Comparison of ENCODE assay signal across 25 cellular contexts in the genomic region with DNA sequence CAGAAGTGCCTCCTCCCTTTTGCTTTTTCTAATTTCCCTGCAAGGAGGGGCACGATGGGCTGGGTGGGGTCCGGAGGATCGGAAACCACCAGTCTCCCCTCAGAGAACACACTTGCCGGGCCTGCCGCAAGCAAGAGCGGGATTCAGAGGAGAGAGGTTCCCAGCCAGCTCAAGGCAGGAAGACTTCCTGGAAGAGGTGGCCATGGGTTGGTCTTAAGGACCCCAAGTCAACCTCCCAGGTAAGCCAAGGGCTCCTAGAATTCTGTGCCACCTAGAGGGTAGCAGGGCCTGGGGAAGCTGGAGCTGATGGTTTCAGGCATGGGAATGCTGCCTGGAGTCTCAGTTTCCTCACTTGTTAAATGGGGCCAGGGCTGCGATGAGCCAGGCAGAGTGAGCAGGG. TPM values are rescaled to one million over a fixed set of nuclear protein-coding genes. Genes with fewer than 3 reads are reported as not detected.
DNase-seq lines count a peak whose midpoint lies in the region; ATAC-seq, FAIRE-seq and TF ChIP-seq lines count a peak whose summit lies in the region.
"Had no signal": no experiment of that assay in that cellular context is flagged by ENCODE, and none has a peak within 500 bp of the region (broad histone marks: within the 10 kb centered on the region; RNA-seq: fewer than 3 reads in every experiment).

No MANE protein-coding gene starts in this region.

- no peak overlapping the region for H4K8ac ChIP-seq in neuronal stem cell (ENCODE audit: low read depth, low read length)

- CTCF ChIA-PET in K562 (lab: Yijun Ruan, JAX; ENCODE audit: low intra/inter-chr PET ratio) = no interaction called here

- no peaks in the 10 kb centered on the region for H3K79me2 ChIP-seq in K562 (ENCODE audit: control insufficient read depth, insufficient read depth, low read length)

- DNase-seq in GM13977 (ENCODE audit: low spot score) = peak; percentile 0
- DNase-seq in NT2/D1 (ENCODE audit: low read depth, low spot score) = no peak
- peak in 2 of 4 experiments; percentile 1 to 2 for DNase-seq in K562 (ENCODE audit: extremely low read depth in 1 of 4, low spot score in 3 of 4)
- DNase-seq in neuronal stem cell (ENCODE audit: low spot score) = no peak
- no peak for DNase-seq in amygdala (lab: John Stamatoyannopoulos, UW)
- no peak for DNase-seq in KBM-7
- DNase-seq in NCI-H524 (lab: John Stamatoyannopoulos, UW) = no peak
- no peak for DNase-seq in activated T-helper 1 cell treated with anti-CD3 and anti-CD28 coated beads, Interleukin-12 subunit alpha, Interleukin-12 subunit beta, Interleukin-2, Interleukin-4 antibody, amounts not matched to agents 30 ng/mL and 10 ng/mL and 1 ng/mL, durations not matched to agents 14 hours and 24 hours and 36 hours (ENCODE audit: low spot score)
- DNase-seq: 8988T; AML-193; Caco-2; Calu3; CD4-positive, alpha-beta T cell; CD8-positive, alpha-beta T cell; DMS79 treated with DMSO at 0.1 percent for 48 hours; GF-D8 had no signal

- POLR2A ChIA-PET in K562 (lab: Yijun Ruan, JAX) = no interaction called here

- H3K9me3 ChIP-seq in NT2/D1 (ENCODE audit: insufficient read depth, low read length) (no peaks in the 10 kb centered on the region), K562 (replicated peaks; ENCODE audit: control insufficient read depth, insufficient read depth, low read depth, low read length) (no peaks in the 10 kb centered on the region), neuronal stem cell (replicated peaks in 1 of 2; ENCODE audit: control insufficient read depth in 2 of 2, insufficient read depth in 1 of 2, low read depth in 1 of 2, low read length in 2 of 2) (no peaks in the 10 kb centered on the region)
- H3K9me3 ChIP-seq: BLaER1 treated with 17β-estradiol and CSF1 and Interleukin-3, amounts not matched to agents 10 nM and 100 nM; Caco-2 had no signal

- in situ Hi-C loops in GM13977 (cut with MboI; ENCODE audit: low pct_unique_long_range_greater_than_20kb, low sequenced_read_pairs, unreplicated experiment) = no loop called here
- in situ Hi-C loops in K562 (cut with MboI) = no loop called here
- in situ Hi-C loops in KBM-7 (cut with MboI; ENCODE audit: low pct_unique_long_range_greater_than_20kb, low sequenced_read_pairs) = no loop called here

- H3K4me1 ChIP-seq in NT2/D1 (ENCODE audit: insufficient read depth, insufficient read length) = peaks cover 13% of the 10 kb centered on the region
- H3K4me1 ChIP-seq in K562 (replicated peaks in 1 of 2; ENCODE audit: control insufficient read depth in 2 of 2, insufficient read depth in 2 of 2, low read length in 2 of 2) = peaks cover 10 to 25% of the 10 kb centered on the region in 2 experiments; a peak in 3 of 5 replicates
- H3K4me1 ChIP-seq in neuronal stem cell (ENCODE audit: control insufficient read depth in 2 of 2, insufficient read depth in 1 of 2, low read depth in 1 of 2, low read length in 2 of 2) = peaks cover 0 to 2% of the 10 kb centered on the region in 2 donors
- H3K4me1 ChIP-seq: Caco-2 had no signal

- peak overlapping the region; percentile 67 for H2BK15ac ChIP-seq in neuronal stem cell (ENCODE audit: low read length)

- peak overlapping the region; percentile 59 for H2AK5ac ChIP-seq in neuronal stem cell (ENCODE audit: low read depth, low read length)

- no peak overlapping the region for H3K4me2 ChIP-seq in K562 (ENCODE audit: insufficient read depth, low read length)
- no peak overlapping the region for H3K4me2 ChIP-seq in neuronal stem cell (ENCODE audit: insufficient read depth, low read length, poor library complexity, severe bottlenecking)
- H3K4me2 ChIP-seq: BLaER1 treated with 17β-estradiol and CSF1 and Interleukin-3, amounts not matched to agents 10 nM and 100 nM had no signal

- no peak overlapping the region for H3K27ac ChIP-seq in K562 (ENCODE audit: extremely low read depth, low read depth, low read length)
- H3K27ac ChIP-seq in neuronal stem cell (replicated peaks; ENCODE audit: low read length) = no peak overlapping the region
- H3K27ac ChIP-seq: C4-2B had no signal

- WGBS in K562 (ENCODE audit: insufficient coverage, low coverage, missing lambda C conversion rate) = 58% methylated on average over 7 of the region's 7 CpGs
- WGBS in neuronal stem cell (ENCODE audit: extremely low coverage in 2 of 2, insufficient read length in 2 of 2, insufficient replicate concordance in 1 of 2), 2 donors = no CpG with 5 or more reads among the region's 7 CpGs

- H3K4me3 ChIP-seq in NT2/D1 (ENCODE audit: insufficient read length, low read depth) = no peak overlapping the region
- H3K4me3 ChIP-seq in K562 = no peak overlapping the region
- H3K4me3 ChIP-seq in neuronal stem cell (ENCODE audit: low read length in 2 of 2) = no peak overlapping the region
- H3K4me3 ChIP-seq: BLaER1 treated with 17β-estradiol and CSF1 and Interleukin-3, amounts not matched to agents 10 nM and 100 nM; GM12878 had no signal

- no peaks in the 10 kb centered on the region for H3K27me3 Mint-ChIP-seq in activated T-helper 1 cell treated with anti-CD3 and anti-CD28 coated beads, Interleukin-12 subunit alpha, Interleukin-12 subunit beta, Interleukin-2, Interleukin-4 antibody, amounts not matched to agents 30 ng/mL and 10 ng/mL and 1 ng/mL, durations not matched to agents 14 hours and 24 hours and 36 hours (ENCODE audit: insufficient read depth)
- H3K27me3 Mint-ChIP-seq: B cell; CD4-positive, alpha-beta T cell had no signal

- H3K79me1 ChIP-seq in neuronal stem cell (ENCODE audit: low read depth, low read length) = no peaks in the 10 kb centered on the region

- H2BK5ac ChIP-seq in neuronal stem cell (ENCODE audit: low read length) = no peak overlapping the region

- no peak overlapping the region for H2BK120ac ChIP-seq in neuronal stem cell (ENCODE audit: low read depth, low read length)

- H3K36me3 Mint-ChIP-seq in activated T-helper 1 cell treated with anti-CD3 and anti-CD28 coated beads, Interleukin-12 subunit alpha, Interleukin-12 subunit beta, Interleukin-2, Interleukin-4 antibody, amounts not matched to agents 30 ng/mL and 10 ng/mL and 1 ng/mL, durations not matched to agents 14 hours and 24 hours and 36 hours (ENCODE audit: low read depth) = peaks cover 3% of the 10 kb centered on the region
- H3K36me3 Mint-ChIP-seq: CD8-positive, alpha-beta T cell had no signal

- no peak overlapping the region for H4K91ac ChIP-seq in neuronal stem cell (ENCODE audit: low read depth, low read length, poor library complexity)

- no peak for TF ChIP-seq EP300 in K562 (IDR thresholded peaks at IDR 0.05; ENCODE audit: low read length)

- no peak overlapping the region for H3K18ac ChIP-seq in neuronal stem cell (ENCODE audit: low read length)

- no peak overlapping the region for H3K4ac ChIP-seq in neuronal stem cell (ENCODE audit: low read length)

- no peak overlapping the region for H3K27ac Mint-ChIP-seq in activated T-helper 1 cell treated with anti-CD3 and anti-CD28 coated beads, Interleukin-12 subunit alpha, Interleukin-12 subunit beta, Interleukin-2, Interleukin-4 antibody, amounts not matched to agents 30 ng/mL and 10 ng/mL and 1 ng/mL, durations not matched to agents 14 hours and 24 hours and 36 hours
- H3K27ac Mint-ChIP-seq: B cell; CD4-positive, alpha-beta T cell; CD8-positive, alpha-beta T cell had no signal

- intact Hi-C loops in K562 (cut with micrococcal nuclease) = no loop called here
- intact Hi-C loops in activated T-helper 1 cell treated with anti-CD3 and anti-CD28 coated beads, Interleukin-12 subunit alpha, Interleukin-12 subunit beta, Interleukin-2, Interleukin-4 antibody, amounts not matched to agents 30 ng/mL and 10 ng/mL and 1 ng/mL, durations not matched to agents 14 hours and 24 hours and 36 hours (cut with micrococcal nuclease) = no loop called here

- H2AFZ ChIP-seq in K562 (ENCODE audit: low read depth, low read length) (no peak overlapping the region), neuronal stem cell (ENCODE audit: low read length) (no peak overlapping the region)

- no TSS peak for BruUV-seq in K562 (replicated peaks; lab: Mats Ljungman, UMichigan)

- H3K27me3 ChIP-seq in NT2/D1 (ENCODE audit: insufficient read depth, insufficient read length) = no peaks in the 10 kb centered on the region
- 0 out of 5 replicates have a peak, but pooled peaks cover 0 to 4% of the 10 kb centered on the region in 2 experiments for H3K27me3 ChIP-seq in K562 (ENCODE audit: control insufficient read depth in 2 of 2, insufficient read depth in 2 of 2, low read length in 2 of 2)
- peaks cover 0 to 9% (median 0%) of the 10 kb centered on the region in 3 experiments for H3K27me3 ChIP-seq in neuronal stem cell (ENCODE audit: control insufficient read depth in 3 of 3, insufficient read depth in 3 of 3, low read depth in 1 of 3, low read length in 3 of 3)
- H3K27me3 ChIP-seq: BLaER1 treated with 17β-estradiol and CSF1 and Interleukin-3, amounts not matched to agents 10 nM and 100 nM had no signal

- no peak for FAIRE-seq in K562 (lab: Jason Lieb, UNC)
- FAIRE-seq: A204.1, D721Med, G401.6, GM12878, GM12892, GM19239 had no signal

- no peak for TF ChIP-seq POLR2A in K562 (conservative IDR thresholded peaks at IDR 0.05)

- H3K9ac ChIP-seq in NT2/D1 (ENCODE audit: insufficient read length, low read depth) = peak overlapping the region; percentile 22
- H3K9ac ChIP-seq in K562 (ENCODE audit: insufficient read depth in 1 of 2, low read depth in 2 of 2, low read length in 2 of 2) = no peak overlapping the region
- H3K9ac ChIP-seq in neuronal stem cell (ENCODE audit: low read depth, low read length, poor library complexity) = no peak overlapping the region

- H3K4me1 Mint-ChIP-seq in activated T-helper 1 cell treated with anti-CD3 and anti-CD28 coated beads, Interleukin-12 subunit alpha, Interleukin-12 subunit beta, Interleukin-2, Interleukin-4 antibody, amounts not matched to agents 30 ng/mL and 10 ng/mL and 1 ng/mL, durations not matched to agents 14 hours and 24 hours and 36 hours (ENCODE audit: low read depth) = peaks cover 35% of the 10 kb centered on the region

- ATAC-seq in K562 = no peak
- ATAC-seq: CD8-positive, alpha-beta T cell; GM12878 had no signal

- no peak overlapping the region for H3K14ac ChIP-seq in neuronal stem cell (ENCODE audit: low read length)

- H2BK12ac ChIP-seq in neuronal stem cell (ENCODE audit: low read length) = no peak overlapping the region

- TF ChIP-seq CTCF in GM13977 (IDR thresholded peaks at IDR 0.05; ENCODE audit: extremely low read depth, insufficient read depth, missing control alignments) (no peak), K562 (IDR thresholded peaks at IDR 0.05 in 2 of 3, conservative IDR thresholded peaks at IDR 0.05 in 1 of 3; ENCODE audit: insufficient read depth in 2 of 3, low read depth in 1 of 3, low read length in 3 of 3) (no peak)

- no peak for TF ChIP-seq RAD21 in K562 (CRISPR knock-in tag; conservative IDR thresholded peaks at IDR 0.05 in 1 of 2, IDR thresholded peaks at IDR 0.05 in 1 of 2)

- H3K23ac ChIP-seq in neuronal stem cell (ENCODE audit: low read depth, low read length, poor library complexity) = no peak overlapping the region

- no peaks in the 10 kb centered on the region; the same call in 1 of the 2 replicates for H4K20me1 ChIP-seq in K562 (replicated peaks; ENCODE audit: control insufficient read depth, insufficient read depth, low read length)
- H4K20me1 ChIP-seq: BLaER1 treated with 17β-estradiol and CSF1 and Interleukin-3, amounts not matched to agents 10 nM and 100 nM had no signal

- H3K36me3 ChIP-seq in NT2/D1 (ENCODE audit: insufficient read depth, insufficient read length, low read length) = no peaks in the 10 kb centered on the region
- H3K36me3 ChIP-seq in K562 (ENCODE audit: control insufficient read depth, insufficient read depth, low read length) = no peaks in the 10 kb centered on the region
- no peaks in the 10 kb centered on the region for H3K36me3 ChIP-seq in neuronal stem cell (replicated peaks in 1 of 2; ENCODE audit: control insufficient read depth in 2 of 2, insufficient read depth in 2 of 2, low read length in 2 of 2)
- H3K36me3 ChIP-seq: BLaER1 treated with 17β-estradiol and CSF1 and Interleukin-3, amounts not matched to agents 10 nM and 100 nM had no signal

- no peak overlapping the region for H3K4me3 Mint-ChIP-seq in activated T-helper 1 cell treated with anti-CD3 and anti-CD28 coated beads, Interleukin-12 subunit alpha, Interleukin-12 subunit beta, Interleukin-2, Interleukin-4 antibody, amounts not matched to agents 30 ng/mL and 10 ng/mL and 1 ng/mL, durations not matched to agents 14 hours and 24 hours and 36 hours
- H3K4me3 Mint-ChIP-seq: B cell; CD4-positive, alpha-beta T cell; CD8-positive, alpha-beta T cell had no signal

- no peaks in the 10 kb centered on the region for H3K9me3 Mint-ChIP-seq in activated T-helper 1 cell treated with anti-CD3 and anti-CD28 coated beads, Interleukin-12 subunit alpha, Interleukin-12 subunit beta, Interleukin-2, Interleukin-4 antibody, amounts not matched to agents 30 ng/mL and 10 ng/mL and 1 ng/mL, durations not matched to agents 14 hours and 24 hours and 36 hours
- H3K9me3 Mint-ChIP-seq: CD4-positive, alpha-beta T cell; CD8-positive, alpha-beta T cell had no signal

- H3K9me1 ChIP-seq in K562 (ENCODE audit: control insufficient read depth, insufficient read depth, low read length) = no peaks in the 10 kb centered on the region

RNA-seq across cellular contexts. Expression of a gene that starts 30.4 kb away (rescaled TPM):
- total RNA-seq in K562 (2011; cell fraction: chromatin; rRNA removed; ENCODE audit: low replicate concordance) = 133 and 378 TPM in 2 replicates
- 188 and 218 TPM in 2 replicates for total RNA-seq in K562 (2011; cell fraction: nucleolus; rRNA removed)
- total RNA-seq in K562 (2011; cell fraction: nucleoplasm; rRNA removed) = 153 and 170 TPM in 2 replicates
- total RNA-seq in K562 (2014; rRNA removed) = 31.1 and 34.2 TPM in 2 replicates
- total RNA-seq in K562 (2014; rRNA removed; fragmentation: Illumina TruSeq; extraction: Trizol) = 8.3 and 10.0 TPM in 2 replicates
- total RNA-seq in K562 (2015; rRNA removed; fragmentation: Illumina TruSeq; extraction: Trizol) = 11.4 and 11.9 TPM in 2 replicates
- total RNA-seq in K562 (2021) = 58.2 and 68.9 TPM in 2 replicates
- 15.6 and 30.7 TPM in 2 replicates for polyA plus RNA-seq in K562 (2011; rRNA removed)
- 15.4 and 18.5 TPM in 2 replicates for polyA plus RNA-seq in K562 (2011; cell fraction: cytosol; rRNA removed)
- polyA plus RNA-seq in K562 (2011; cell fraction: nucleus; rRNA removed) = 97.7 and 167 TPM in 2 replicates
- 50.5 and 78.5 TPM in 2 replicates for polyA plus RNA-seq in K562 (2012)
- polyA plus RNA-seq in K562 (2014; fragmentation: Illumina TruSeq; extraction: Trizol) = 32.2 and 45.4 TPM in 2 replicates
- 1 to 10 TPM; 2.5 to 3.1 TPM for polyA plus RNA-seq in K562 (2014; fragmentation: Nextera tagmentation; extraction: Ambion mirVana)
- 28.2 and 35.7 TPM in 2 replicates for polyA plus RNA-seq in K562 (2014; rRNA removed)
- 22.6 and 23.8 TPM in 2 replicates for polyA minus RNA-seq in K562 (2011; rRNA and poly(A)+ RNA removed)
- polyA minus RNA-seq in K562 (2011; cell fraction: cytosol; rRNA and poly(A)+ RNA removed) = 20.7 and 23.5 TPM in 2 replicates
- polyA minus RNA-seq in K562 (2011; cell fraction: nucleus; rRNA and poly(A)+ RNA removed) = 38.5 and 43.3 TPM in 2 replicates
- polyA plus RNA-seq in neuronal stem cell (2013, experiment 1 of 2) = 0.74 TPM
- polyA plus RNA-seq in neuronal stem cell (2013, experiment 2 of 2) = 0.72 TPM
- 219 and 226 TPM in 2 replicates for total RNA-seq in activated T-helper 1 cell treated with anti-CD3 and anti-CD28 coated beads, Interleukin-12 subunit alpha, Interleukin-12 subunit beta, Interleukin-2, Interleukin-4 antibody, amounts not matched to agents 30 ng/mL and 10 ng/mL and 1 ng/mL, durations not matched to agents 14 hours and 24 hours and 36 hours
